Comparison of ENCODE assay signal across 21 cellular contexts in the genomic region with DNA sequence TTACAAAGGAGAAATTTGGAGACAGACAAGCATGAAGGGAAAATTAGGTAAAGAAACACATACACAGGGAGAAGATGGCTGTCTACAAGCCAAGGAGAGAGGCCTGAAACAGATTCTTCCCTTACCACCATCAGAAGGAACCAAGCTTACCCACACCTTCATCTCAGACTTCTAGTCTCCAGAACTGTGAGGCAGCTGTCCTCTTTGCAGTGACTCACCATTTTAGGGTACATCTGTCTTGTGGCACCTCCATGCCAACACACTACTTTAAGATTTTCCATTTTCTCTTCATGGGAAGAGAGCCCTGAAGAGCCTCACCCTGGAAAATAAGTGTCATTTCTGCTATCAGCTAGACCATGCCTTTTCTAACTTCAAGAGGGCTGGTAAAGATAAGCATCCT.
"Had no signal": no experiment of that assay in that cellular context is flagged by ENCODE, and none has a peak within 500 bp of the region (broad histone marks: within the 10 kb centered on the region; RNA-seq: fewer than 3 reads in every experiment).

No MANE protein-coding gene starts in this region.

- H3K27ac ChIP-seq: HL-60, SJSA1, SK-N-MC had no signal

- H3K27me3 ChIP-seq: MG63, SJSA1 had no signal

- H3K9me3 ChIP-seq: MG63, SJSA1 had no signal

- H3K4me3 ChIP-seq: MG63, SJSA1, SK-N-MC had no signal

- H3K36me3 ChIP-seq: MG63, SJSA1 had no signal

- DNase-seq: KBM-7; MG63; NCI-H1092 treated with DMSO at 0.1 percent for 48 hours; NCI-H1436; NCI-H187; NCI-H2029; NCI-H2081 treated with DMSO at 0.1 percent for 48 hours; NCI-H2171; NCI-H226; NCI-H446; NCI-H510A; NCI-H524 treated with DMSO at 0.1 percent for 48 hours; NCI-H69; NCI-H774; NK-92 treated with Interleukin-12 subunit alpha and Interleukin-12 subunit beta, amount 100 ng/mL, for 24 hours; Right ventricle myocardium superior; RPMI8226; SIG-M5 had no signal

- H3K4me1 ChIP-seq: SJSA1 had no signal
